In the genomic region with DNA sequence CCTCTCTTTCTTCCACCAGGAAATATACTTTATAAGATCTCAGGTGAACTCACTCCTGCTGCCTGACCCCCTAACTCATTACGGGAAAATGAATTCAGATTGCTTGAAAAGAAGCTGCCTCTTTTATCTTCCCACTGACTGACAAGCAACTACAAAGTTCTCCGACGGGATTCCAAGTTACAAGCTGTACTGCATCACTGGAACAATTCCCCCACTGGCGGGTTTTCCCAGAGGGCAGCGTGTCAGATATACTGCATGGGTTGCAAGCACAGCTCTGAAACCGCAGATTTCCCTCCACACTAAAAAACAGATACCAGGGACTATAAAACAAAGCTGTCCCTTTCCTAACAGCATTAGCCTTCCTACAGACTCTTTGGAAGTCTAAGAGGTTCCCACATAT, we compare ENCODE assay signal across 19 cellular contexts.
DNase-seq lines count a peak whose midpoint lies in the region; FAIRE-seq and TF ChIP-seq lines count a peak whose summit lies in the region.
"Had no signal": no experiment of that assay in that cellular context is flagged by ENCODE, and none has a peak within 500 bp of the region (broad histone marks: within the 10 kb centered on the region; RNA-seq: fewer than 3 reads in every experiment).

No MANE protein-coding gene starts in this region.

- H4K20me1 ChIP-seq in astrocyte (ENCODE audit: insufficient read depth, low read length): no peaks in the 10 kb centered on the region

- no peaks in the 10 kb centered on the region for H3K9me3 ChIP-seq in astrocyte (ENCODE audit: insufficient read depth, low read depth, low read length)
- H3K9me3 ChIP-seq: lower lobe of right lung had no signal

- H3K27me3 ChIP-seq in H7 (ENCODE audit: control insufficient read depth, insufficient read depth, low read length): no peaks in the 10 kb centered on the region
- peaks cover 2% of the 10 kb centered on the region for H3K27me3 ChIP-seq in astrocyte (ENCODE audit: insufficient read depth, low read length)
- H3K27me3 ChIP-seq in kidney epithelial cell (ENCODE audit: control insufficient read depth, insufficient read depth, low read length): no peaks in the 10 kb centered on the region

- H3K27ac Mint-ChIP-seq in astrocyte (ENCODE audit: unreplicated experiment): no peak overlapping the region
- no peak overlapping the region for H3K27ac Mint-ChIP-seq in activated naive CD4-positive, alpha-beta T cell treated with anti-CD3 and anti-CD28 coated beads, Interleukin-2, amount 10 ng/mL, durations not matched to agents 7 days and 5 days
- H3K27ac Mint-ChIP-seq: activated naive CD4-positive, alpha-beta T cell treated with anti-CD3 and anti-CD28 coated beads, Interleukin-2, amount 50 U/mL, for 72 hours; stimulated activated naive CD8-positive, alpha-beta T cell treated with anti-CD3 and anti-CD28 coated beads, Interleukin-15, amount 100 ng/mL, for 72 hours had no signal

- H3K9ac ChIP-seq in astrocyte (ENCODE audit: low read length): no peak overlapping the region

- H3K4me3 ChIP-seq in AG10803 (ENCODE audit: low read length): no peak overlapping the region
- no peak overlapping the region for H3K4me3 ChIP-seq in H7 (ENCODE audit: insufficient read depth, low read depth, low read length)
- no peak overlapping the region for H3K4me3 ChIP-seq in astrocyte (ENCODE audit: insufficient read depth, low read depth, low read length)
- no peak overlapping the region for H3K4me3 ChIP-seq in kidney epithelial cell (ENCODE audit: low read depth, low read length)
- H3K4me3 ChIP-seq: lower lobe of right lung had no signal

- H3K27ac ChIP-seq in astrocyte (ENCODE audit: low read depth, low read length): no peak overlapping the region
- H3K27ac ChIP-seq: lower lobe of right lung had no signal

- no peak overlapping the region for H2AFZ ChIP-seq in astrocyte (ENCODE audit: low read depth, low read length)

- no peaks in the 10 kb centered on the region for H3K9me3 Mint-ChIP-seq in astrocyte (ENCODE audit: unreplicated experiment)
- H3K9me3 Mint-ChIP-seq in activated naive CD4-positive, alpha-beta T cell treated with anti-CD3 and anti-CD28 coated beads, Interleukin-2, amount 10 ng/mL, durations not matched to agents 7 days and 5 days: peaks cover 2% of the 10 kb centered on the region

- no peaks in the 10 kb centered on the region for H3K79me2 ChIP-seq in astrocyte (ENCODE audit: insufficient read depth, low read length)

- H3K4me2 ChIP-seq in astrocyte (ENCODE audit: low read length): no peak overlapping the region

- no peaks in the 10 kb centered on the region for H3K4me1 ChIP-seq in astrocyte (ENCODE audit: insufficient read depth, low read length)
- H3K4me1 ChIP-seq: lower lobe of right lung had no signal

- peak; percentile 2 for DNase-seq in AG10803 (ENCODE audit: low read depth)
- peak; percentile 7 for DNase-seq in H7
- DNase-seq in astrocyte (ENCODE audit: low read depth): peak; percentile 4
- DNase-seq in kidney epithelial cell (ENCODE audit: low read depth): peak; percentile 2
- DNase-seq in stimulated activated CD4-positive, alpha-beta T cell treated with anti-CD3 and anti-CD28 coated beads, Interleukin-4, amount 100 ng/mL, for 4 hours: no peak
- DNase-seq in DMS53 treated with DMSO at 0.1 percent for 48 hours (lab: John Stamatoyannopoulos, UW; ENCODE audit: unreplicated experiment): no peak
- no peak for DNase-seq in stimulated activated CD4-positive, alpha-beta T cell treated with anti-CD3 and anti-CD28 coated beads, Interleukin-12 subunit alpha, Interleukin-12 subunit beta, amount 100 ng/mL, for 4 hours
- DNase-seq in activated naive CD4-positive, alpha-beta T cell treated with anti-CD3 and anti-CD28 coated beads, Interleukin-2, amount 10 ng/mL, durations not matched to agents 7 days and 5 days: no peak
- DNase-seq: Calu3; hippocampal formation; Kasumi-1; lower lobe of right lung; NCI-H146; NCI-H510A treated with DMSO at 0.1 percent for 48 hours; PC-3; stimulated activated naive CD8-positive, alpha-beta T cell treated with anti-CD3 and anti-CD28 coated beads, Interleukin-15, amount 100 ng/mL, for 72 hours had no signal

- TF ChIP-seq CTCF in AG10803 (conservative IDR thresholded peaks at IDR 0.05; ENCODE audit: low read length) (no peak), astrocyte (IDR thresholded peaks at IDR 0.05; ENCODE audit: insufficient read depth, low read depth, low read length) (no peak), kidney epithelial cell (IDR thresholded peaks at IDR 0.05; ENCODE audit: insufficient read depth, low read length, poor library complexity, severe bottlenecking) (no peak)

- no peaks in the 10 kb centered on the region for H3K27me3 Mint-ChIP-seq in astrocyte (ENCODE audit: low read depth, unreplicated experiment)
- no peaks in the 10 kb centered on the region for H3K27me3 Mint-ChIP-seq in activated naive CD4-positive, alpha-beta T cell treated with anti-CD3 and anti-CD28 coated beads, Interleukin-2, amount 10 ng/mL, durations not matched to agents 7 days and 5 days
- H3K27me3 Mint-ChIP-seq: central memory CD8-positive, alpha-beta T cell; stimulated activated naive CD8-positive, alpha-beta T cell treated with anti-CD3 and anti-CD28 coated beads, Interleukin-15, amount 100 ng/mL, for 72 hours had no signal

- CTCF ChIA-PET in activated naive CD4-positive, alpha-beta T cell treated with anti-CD3 and anti-CD28 coated beads, Interleukin-2, amount 10 ng/mL, durations not matched to agents 7 days and 5 days (lab: Charles Lee): no interaction called here

- no peaks in the 10 kb centered on the region for H3K36me3 Mint-ChIP-seq in astrocyte (ENCODE audit: low read depth, unreplicated experiment)
- no peaks in the 10 kb centered on the region for H3K36me3 Mint-ChIP-seq in activated naive CD4-positive, alpha-beta T cell treated with anti-CD3 and anti-CD28 coated beads, Interleukin-2, amount 10 ng/mL, durations not matched to agents 7 days and 5 days
- H3K36me3 Mint-ChIP-seq: activated naive CD4-positive, alpha-beta T cell treated with anti-CD3 and anti-CD28 coated beads, Interleukin-2, amount 50 U/mL, for 72 hours had no signal

- H3K4me3 Mint-ChIP-seq in astrocyte (ENCODE audit: unreplicated experiment): no peak overlapping the region
- no peak overlapping the region for H3K4me3 Mint-ChIP-seq in activated naive CD4-positive, alpha-beta T cell treated with anti-CD3 and anti-CD28 coated beads, Interleukin-2, amount 10 ng/mL, durations not matched to agents 7 days and 5 days
- H3K4me3 Mint-ChIP-seq: central memory CD8-positive, alpha-beta T cell; stimulated activated naive CD8-positive, alpha-beta T cell treated with anti-CD3 and anti-CD28 coated beads, Interleukin-15, amount 100 ng/mL, for 72 hours had no signal

- H3K4me1 Mint-ChIP-seq in astrocyte (ENCODE audit: low read depth, unreplicated experiment): no peaks in the 10 kb centered on the region
- H3K4me1 Mint-ChIP-seq in activated naive CD4-positive, alpha-beta T cell treated with anti-CD3 and anti-CD28 coated beads, Interleukin-2, amount 10 ng/mL, durations not matched to agents 7 days and 5 days: no peaks in the 10 kb centered on the region
- H3K4me1 Mint-ChIP-seq: central memory CD8-positive, alpha-beta T cell; stimulated activated naive CD8-positive, alpha-beta T cell treated with anti-CD3 and anti-CD28 coated beads, Interleukin-15, amount 100 ng/mL, for 72 hours had no signal

- no peak for FAIRE-seq in astrocyte (lab: Jason Lieb, UNC)
- FAIRE-seq: endometrium had no signal

- no peaks in the 10 kb centered on the region for H3K36me3 ChIP-seq in H7 (replicated peaks; ENCODE audit: control insufficient read depth, insufficient read depth, low read length)
- no peaks in the 10 kb centered on the region for H3K36me3 ChIP-seq in astrocyte (ENCODE audit: insufficient read depth, low read length)
- H3K36me3 ChIP-seq in kidney epithelial cell (ENCODE audit: control insufficient read depth, insufficient read depth, low read length): no peaks in the 10 kb centered on the region
- H3K36me3 ChIP-seq: lower lobe of right lung had no signal

Comparison
In these comparisons a context has a peak if more than half of its experiments do, and no peak if none do; other contexts are left out.
1. DNase-seq: peak in AG10803 (single experiment), H7 (single experiment), astrocyte (single experiment) and kidney epithelial cell (single experiment); none in stimulated activated CD4-positive, alpha-beta T cell treated with anti-CD3 and anti-CD28 coated beads, Interleukin-4, amount 100 ng/mL, for 4 hours (0 of 2), DMS53 treated with DMSO at 0.1 percent for 48 hours (single experiment), stimulated activated CD4-positive, alpha-beta T cell treated with anti-CD3 and anti-CD28 coated beads, Interleukin-12 subunit alpha, Interleukin-12 subunit beta, amount 100 ng/mL, for 4 hours (single experiment) and activated naive CD4-positive, alpha-beta T cell treated with anti-CD3 and anti-CD28 coated beads, Interleukin-2, amount 10 ng/mL, durations not matched to agents 7 days and 5 days (single experiment).